Comparison of ENCODE assay signal across 1 cellular context in genomic region chr17:9414471-9414870, GRCh38.
TF ChIP-seq lines count a peak whose summit lies in the region.

No MANE protein-coding gene starts in this region.

TF ChIP-seq in SK-N-SH, 30 proteins besides CTCF, POLR2A, EP300 and RAD21 (continued from another document):
- TF ChIP-seq REST (IDR thresholded peaks at IDR 0.05; ENCODE audit: low read depth, low read length) (no peak), SIN3A (IDR thresholded peaks at IDR 0.05; ENCODE audit: borderline replicate concordance, low read depth, low read length) (no peak), EZH2phosphoT487 (IDR thresholded peaks at IDR 0.05; ENCODE audit: borderline replicate concordance, low read depth) (no peak), RFX5 (IDR thresholded peaks at IDR 0.05; ENCODE audit: low read length) (no peak), SMC3 (IDR thresholded peaks at IDR 0.05; ENCODE audit: low read depth, low read length) (no peak), CHD2 (IDR thresholded peaks at IDR 0.05; ENCODE audit: low read length, partially characterized antibody) (no peak)
